10 cellular contexts compared by ENCODE assay signal in the genomic region with DNA sequence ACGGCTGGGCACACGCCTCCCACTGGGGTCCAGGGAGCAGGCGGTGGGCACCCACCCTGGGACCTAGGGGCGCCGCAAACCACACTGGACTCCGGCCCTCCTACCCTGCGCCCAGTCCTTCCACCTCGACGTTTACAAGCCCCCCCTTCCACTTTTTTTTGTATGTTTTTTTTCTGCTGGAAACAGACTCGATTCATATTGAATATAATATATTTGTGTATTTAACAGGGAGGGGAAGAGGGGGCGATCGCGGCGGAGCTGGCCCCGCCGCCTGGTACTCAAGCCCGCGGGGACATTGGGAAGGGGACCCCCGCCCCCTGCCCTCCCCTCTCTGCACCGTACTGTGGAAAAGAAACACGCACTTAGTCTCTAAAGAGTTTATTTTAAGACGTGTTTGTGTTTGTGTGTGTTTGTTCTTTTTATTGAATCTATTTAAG. TPM values are rescaled to one million over a fixed set of nuclear protein-coding genes. Genes with fewer than 3 reads are reported as not detected.
DNase-seq lines count a peak whose midpoint lies in the region; FAIRE-seq and TF ChIP-seq lines count a peak whose summit lies in the region.
"Had no signal": no experiment of that assay in that cellular context is flagged by ENCODE, and none has a peak within 500 bp of the region (broad histone marks: within the 10 kb centered on the region; RNA-seq: fewer than 3 reads in every experiment).

No MANE protein-coding gene starts in this region.

- no peak for TF ChIP-seq POLR2A in GM12892 (IDR thresholded peaks at IDR 0.05; ENCODE audit: low read depth, low read length)

- no peaks in the 10 kb centered on the region for H3K27me3 ChIP-seq in SJSA1 (replicated peaks)

- H3K4me3 Mint-ChIP-seq in progenitor cell of endocrine pancreas (ENCODE audit: low read depth) = peak overlapping the region; percentile 80

- H3K27ac ChIP-seq in SJSA1 = peak overlapping the region; percentile 93

- peaks cover 18% of the 10 kb centered on the region for H3K4me1 Mint-ChIP-seq in progenitor cell of endocrine pancreas (ENCODE audit: low read depth)

- peaks cover 16% of the 10 kb centered on the region for H3K36me3 ChIP-seq in SJSA1

- no peak for FAIRE-seq in GM12892 (lab: Jason Lieb, UNC)

- no peaks in the 10 kb centered on the region for H3K9me3 Mint-ChIP-seq in progenitor cell of endocrine pancreas (ENCODE audit: low read depth)

- H3K36me3 Mint-ChIP-seq in progenitor cell of endocrine pancreas (ENCODE audit: insufficient read depth) = peaks cover 1% of the 10 kb centered on the region

- no peaks in the 10 kb centered on the region for H3K9me3 ChIP-seq in SJSA1 (replicated peaks)

- TF ChIP-seq CTCF in GM12864 (IDR thresholded peaks at IDR 0.05; ENCODE audit: low read depth, low read length, missing control alignments) = no peak
- no peak for TF ChIP-seq CTCF in epithelial cell of esophagus (IDR thresholded peaks at IDR 0.05; ENCODE audit: insufficient read depth, low read depth, low read length, missing control alignments)
- no peak for TF ChIP-seq CTCF in progenitor cell of endocrine pancreas (IDR thresholded peaks at IDR 0.05; ENCODE audit: unreplicated experiment)

- peak overlapping the region; percentile 89 for H3K4me3 ChIP-seq in GM12864 (ENCODE audit: low read depth, low read length)
- H3K4me3 ChIP-seq in SJSA1 = peak overlapping the region; percentile 70
- peak overlapping the region; percentile 92 for H3K4me3 ChIP-seq in epithelial cell of esophagus (ENCODE audit: low read length)

- H3K27me3 Mint-ChIP-seq in progenitor cell of endocrine pancreas = peaks cover 18% of the 10 kb centered on the region

- DNase-seq in GM12864 (ENCODE audit: low read depth) (no peak), SJSA1 (ENCODE audit: low read depth in 1 of 2, low spot score in 2 of 2) (no peak), epithelial cell of esophagus (ENCODE audit: low read depth) (no peak), progenitor cell of endocrine pancreas (ENCODE audit: low spot score, unreplicated experiment) (no peak), GM19240 (ENCODE audit: insufficient read length, low spot score) (no peak), GM12892 (ENCODE audit: insufficient read length) (no peak)
- no peak for DNase-seq in stimulated activated CD4-positive, alpha-beta T cell treated with anti-CD3 and anti-CD28 coated beads, Interleukin-12 subunit alpha, Interleukin-12 subunit beta, amount 100 ng/mL, for 4 hours
- no peak for DNase-seq in NK-92 treated with Interleukin-12 subunit alpha and Interleukin-12 subunit beta, amount 100 ng/mL, for 24 hours (lab: John Stamatoyannopoulos, UW)

- H3K4me1 ChIP-seq in SJSA1 (replicated peaks) = peaks cover 50% of the 10 kb centered on the region

- no peak overlapping the region for H3K27ac Mint-ChIP-seq in progenitor cell of endocrine pancreas

RNA-seq across cellular contexts. Expression of gene JUNB, which starts 1.6 kb away (rescaled TPM):
- total RNA-seq in SJSA1 (2014; rRNA removed; shearing (Covaris generic)) = 112 and 115 TPM in 2 replicates
- 5.7 and 6.0 TPM in 2 replicates for total RNA-seq in progenitor cell of endocrine pancreas
- polyA plus RNA-seq in GM12892 (2012; ENCODE audit: missing spikeins) = 11.9 TPM

RNA-seq across cellular contexts. Expression of gene PRDX2, which starts 8.7 kb away (rescaled TPM):
- 4.6 and 8.7 TPM in 2 replicates for total RNA-seq in SJSA1 (2014; rRNA removed; shearing (Covaris generic))
- total RNA-seq in progenitor cell of endocrine pancreas = 524 and 554 TPM in 2 replicates
- 219 TPM for polyA plus RNA-seq in GM12892 (2012; ENCODE audit: missing spikeins)

RNA-seq across cellular contexts. Expression of gene THSD8, which starts 9.0 kb away (rescaled TPM):
- total RNA-seq in SJSA1 (2014; rRNA removed; shearing (Covaris generic)) = not detected in 2 replicates
- 16.5 and 22.7 TPM in 2 replicates for total RNA-seq in progenitor cell of endocrine pancreas
- 16.1 TPM for polyA plus RNA-seq in GM12892 (2012; ENCODE audit: missing spikeins)
- total RNA-seq: HT1080, omental fat pad had no signal

RNA-seq across cellular contexts. Expression of gene RNASEH2A, which starts 13.5 kb away (rescaled TPM):
- total RNA-seq in SJSA1 (2014; rRNA removed; shearing (Covaris generic)) = 68.8 and 78.9 TPM in 2 replicates
- 32.8 and 37.4 TPM in 2 replicates for total RNA-seq in progenitor cell of endocrine pancreas
- polyA plus RNA-seq in GM12892 (2012; ENCODE audit: missing spikeins) = 33.0 TPM

RNA-seq across cellular contexts. Expression of gene HOOK2, which starts 17.5 kb away (rescaled TPM):
- total RNA-seq in SJSA1 (2014; rRNA removed; shearing (Covaris generic)) = 12.4 and 27.5 TPM in 2 replicates
- total RNA-seq in progenitor cell of endocrine pancreas = 115 TPM in 2 replicates
- polyA plus RNA-seq in GM12892 (2012; ENCODE audit: missing spikeins) = 10.7 TPM

Comparison
In these comparisons a context has a peak if more than half of its experiments do, and no peak if none do; other contexts are left out.
1. RNA of gene JUNB, which starts 1.6 kb away (total RNA-seq): 112 to 115 TPM in SJSA1; 5.7 to 6.0 TPM in progenitor cell of endocrine pancreas; every median in the first group is over 10 times any median in the second.
2. RNA of gene PRDX2, which starts 8.7 kb away (total RNA-seq): 524 to 554 TPM in progenitor cell of endocrine pancreas; 4.6 to 8.7 TPM in SJSA1; every median in the first group is over 10 times any median in the second.
3. RNA of gene THSD8, which starts 9.0 kb away (total RNA-seq): 16.5 to 22.7 TPM in progenitor cell of endocrine pancreas; not detected in SJSA1; every median in the first group is over 10 times any median in the second.
4. Peak in every context shown above with its lines, with median percentiles within 50 percentile points of each other: H3K4me3 ChIP-seq.